19 cellular contexts compared by ENCODE assay signal in genomic region chr2:145168091-145168490, GRCh38.
"Had no signal": no experiment of that assay in that cellular context is flagged by ENCODE, and none has a peak within 500 bp of the region (broad histone marks: within the 10 kb centered on the region; RNA-seq: fewer than 3 reads in every experiment).

No MANE protein-coding gene starts in this region.

- H3K4me3 Mint-ChIP-seq: IgD-negative memory B cell had no signal

- H3K27ac Mint-ChIP-seq: IgD-negative memory B cell had no signal

- H3K36me3 Mint-ChIP-seq: IgD-negative memory B cell had no signal

- ATAC-seq: K562, Panc1, PC-3, SK-N-SH treated with all-trans-retinoic acid at 6 μM for 48 hours had no signal

- H3K27ac ChIP-seq: HL-60, KMS-11, RWPE1 had no signal

- H3K9ac ChIP-seq: KMS-11 had no signal

- H3K4me2 ChIP-seq: KMS-11 had no signal

- H3K4me1 Mint-ChIP-seq: IgD-negative memory B cell had no signal

- H3K27me3 Mint-ChIP-seq: IgD-negative memory B cell had no signal

- H3K4me3 ChIP-seq: K562 had no signal

- H3K9me3 Mint-ChIP-seq: IgD-negative memory B cell had no signal

- DNase-seq: Kasumi-1, MM.1S, NCI-H1105, NCI-H1417, NCI-H1436 treated with DMSO at 0.1 percent for 48 hours, NCI-H1694, NCI-H187 treated with DMSO at 0.1 percent for 48 hours, NCI-H2029 treated with DMSO at 0.1 percent for 48 hours, NCI-H2171 treated with DMSO at 0.1 percent for 48 hours, NCI-H774, PC-3, SHP77 had no signal
